21 cellular contexts compared by ENCODE assay signal in the genomic region with DNA sequence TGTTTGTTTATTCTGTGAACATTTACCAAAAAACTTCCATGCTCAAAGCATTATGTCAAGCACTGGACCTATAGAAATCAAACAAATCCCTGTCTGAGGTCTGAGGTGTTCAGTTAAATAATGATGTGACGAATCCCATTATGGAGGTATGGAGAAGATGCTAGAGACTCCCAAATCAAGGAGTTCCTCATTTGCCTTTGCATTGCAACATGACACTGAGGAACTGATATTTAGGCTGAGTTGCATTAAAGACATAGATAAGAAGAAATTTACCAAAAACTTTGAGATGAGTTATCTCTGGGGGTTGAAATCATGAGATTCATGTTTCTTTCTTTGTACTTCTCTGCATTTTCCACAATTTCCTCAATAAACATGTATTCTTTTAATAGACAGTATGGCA. TPM values are rescaled to one million over a fixed set of nuclear protein-coding genes. Genes with fewer than 3 reads are reported as not detected.
"Had no signal": no experiment of that assay in that cellular context is flagged by ENCODE, and none has a peak within 500 bp of the region (broad histone marks: within the 10 kb centered on the region; RNA-seq: fewer than 3 reads in every experiment).

No MANE protein-coding gene starts in this region.

- H3K36me3 Mint-ChIP-seq: natural killer cell treated with Interleukin-12 subunit alpha and Interleukin-12 subunit beta and Interleukin-15 and Interleukin-18, amount 100 ng/mL, for 72 hours had no signal

- H3K4me3 ChIP-seq: heart right ventricle, prostate gland, upper lobe of right lung had no signal

- H3K27me3 Mint-ChIP-seq: activated CD4-positive, alpha-beta T cell treated with anti-CD3 and anti-CD28 coated beads, Interleukin-2, amount 10 ng/mL, durations not matched to agents 7 days and 5 days; activated T-helper 17 cell treated with anti-CD3 and anti-CD28 coated beads, Interleukin-2, amount 50 U/mL, for 72 hours; stimulated activated naive B cell treated with anti-CD40 and anti-IgM and Interleukin-4, amounts not matched to agents 10 μg/mL and 1 μg/mL and 100 μg/mL, for 72 hours had no signal

- ATAC-seq: activated CD4-positive, CD25-positive, alpha-beta regulatory T cell treated with anti-CD3 and anti-CD28 coated beads, Interleukin-2, amount 50 U/mL, for 24 hours; activated CD8-positive, alpha-beta T cell treated with anti-CD3 and anti-CD28 coated beads, Interleukin-2, amount 10 ng/mL, durations not matched to agents 7 days and 5 days; heart right ventricle; left cardiac atrium; natural killer cell treated with Interleukin-12 subunit alpha and Interleukin-12 subunit beta and Interleukin-15 and Interleukin-18, amount 100 ng/mL, for 72 hours; stimulated activated naive B cell treated with anti-CD40 and anti-IgM and Interleukin-4, amounts not matched to agents 10 μg/mL and 1 μg/mL and 100 μg/mL, for 72 hours; upper lobe of right lung had no signal

- H3K9me3 Mint-ChIP-seq: activated T-helper 17 cell treated with anti-CD3 and anti-CD28 coated beads, Interleukin-2, amount 50 U/mL, for 72 hours; natural killer cell treated with Interleukin-12 subunit alpha and Interleukin-12 subunit beta and Interleukin-15 and Interleukin-18, amount 100 ng/mL, for 72 hours had no signal

- DNase-seq: activated CD4-positive, alpha-beta T cell treated with anti-CD3 and anti-CD28 coated beads, Interleukin-2, amount 10 ng/mL, durations not matched to agents 7 days and 5 days; activated CD8-positive, alpha-beta T cell treated with anti-CD3 and anti-CD28 coated beads, Interleukin-2, amount 10 ng/mL, durations not matched to agents 7 days and 5 days; amygdala; effector CD4-positive, alpha-beta T cell; heart right ventricle; islet precursor cell; left cardiac atrium; midbrain; stimulated activated CD4-positive, alpha-beta T cell treated with anti-CD3 and anti-CD28 coated beads, Interleukin-2, amount 100 ng/mL, for 48 hours; stimulated activated CD8-positive, alpha-beta memory T cell treated with anti-CD3 and anti-CD28 coated beads, Interleukin-4, amount 100 ng/mL, for 48 hours; stimulated activated naive B cell treated with anti-CD40 and anti-IgM and Interleukin-4, amounts not matched to agents 10 μg/mL and 1 μg/mL and 100 μg/mL, for 72 hours; upper lobe of right lung had no signal

- H3K27ac Mint-ChIP-seq: activated CD4-positive, alpha-beta T cell treated with anti-CD3 and anti-CD28 coated beads, Interleukin-2, amount 10 ng/mL, durations not matched to agents 7 days and 5 days; activated CD8-positive, alpha-beta T cell treated with anti-CD3 and anti-CD28 coated beads, Interleukin-2, amount 10 ng/mL, durations not matched to agents 7 days and 5 days; activated T-helper 17 cell treated with anti-CD3 and anti-CD28 coated beads, Interleukin-2, amount 50 U/mL, for 72 hours; natural killer cell treated with Interleukin-12 subunit alpha and Interleukin-12 subunit beta and Interleukin-15 and Interleukin-18, amount 100 ng/mL, for 72 hours; stimulated activated naive B cell treated with anti-CD40 and anti-IgM and Interleukin-4, amounts not matched to agents 10 μg/mL and 1 μg/mL and 100 μg/mL, for 72 hours had no signal

- H3K36me3 ChIP-seq: prostate gland, upper lobe of right lung had no signal

- H3K9me3 ChIP-seq: prostate gland, upper lobe of right lung had no signal

- H3K27me3 ChIP-seq: heart right ventricle, upper lobe of right lung had no signal

- H3K27ac ChIP-seq: prostate gland, upper lobe of right lung, VCaP had no signal

- H3K4me1 ChIP-seq: prostate gland, upper lobe of right lung had no signal

- H3K4me3 Mint-ChIP-seq: activated CD4-positive, alpha-beta T cell treated with anti-CD3 and anti-CD28 coated beads, Interleukin-2, amount 10 ng/mL, durations not matched to agents 7 days and 5 days; activated CD8-positive, alpha-beta T cell treated with anti-CD3 and anti-CD28 coated beads, Interleukin-2, amount 10 ng/mL, durations not matched to agents 7 days and 5 days; activated T-helper 17 cell treated with anti-CD3 and anti-CD28 coated beads, Interleukin-2, amount 50 U/mL, for 72 hours; natural killer cell treated with Interleukin-12 subunit alpha and Interleukin-12 subunit beta and Interleukin-15 and Interleukin-18, amount 100 ng/mL, for 72 hours; stimulated activated naive B cell treated with anti-CD40 and anti-IgM and Interleukin-4, amounts not matched to agents 10 μg/mL and 1 μg/mL and 100 μg/mL, for 72 hours had no signal

RNA-seq across cellular contexts. Expression of a gene that starts 54.9 kb away (rescaled TPM):
- total RNA-seq: activated CD4-positive, alpha-beta T cell treated with anti-CD3 and anti-CD28 coated beads, Interleukin-2, amount 10 ng/mL, durations not matched to agents 7 days and 5 days; activated CD8-positive, alpha-beta T cell treated with anti-CD3 and anti-CD28 coated beads, Interleukin-2, amount 10 ng/mL, durations not matched to agents 7 days and 5 days; activated T-helper 17 cell treated with anti-CD3 and anti-CD28 coated beads, Interleukin-2, amount 50 U/mL, for 72 hours; epithelial cell of proximal tubule; fibroblast of villous mesenchyme; natural killer cell treated with Interleukin-12 subunit alpha and Interleukin-12 subunit beta and Interleukin-15 and Interleukin-18, amount 100 ng/mL, for 72 hours; osteocyte; T-helper 2 cell treated with Interferon-gamma antibody and Interleukin-4, amounts not matched to agents 100 ng/mL and 5 ng/mL, for 36 hours; upper lobe of right lung had no signal
